ENCODE assay signal across 14 cellular contexts in genomic region chr2:2719015-2719414, GRCh38.
"Had no signal": no experiment of that assay in that cellular context is flagged by ENCODE, and none has a peak within 500 bp of the region (broad histone marks: within the 10 kb centered on the region; RNA-seq: fewer than 3 reads in every experiment).

No MANE protein-coding gene starts in this region.

- H3K36me3 Mint-ChIP-seq: stimulated activated memory B cell treated with anti-CD40 and anti-IgM and Interleukin-4, amounts not matched to agents 10 μg/mL and 1 μg/mL and 100 μg/mL, for 72 hours had no signal

- DNase-seq: activated CD4-positive, alpha-beta T cell treated with anti-CD3 and anti-CD28 coated beads, Interleukin-2, amount 50 U/mL, for 4 hours; activated CD4-positive, CD25-positive, alpha-beta regulatory T cell treated with anti-CD3 and anti-CD28 coated beads, Interleukin-2, amount 50 U/mL, for 72 hours; activated naive CD4-positive, alpha-beta T cell treated with Interleukin-2 at 50 U/mL for 16 hours; mammary epithelial cell; retina; T-helper 9 cell had no signal

- H3K4me3 Mint-ChIP-seq: activated T-helper 17 cell treated with anti-CD3 and anti-CD28 coated beads, Interleukin-2, amount 50 U/mL, for 72 hours; stimulated activated memory B cell treated with anti-CD40 and anti-IgM and Interleukin-4, amounts not matched to agents 10 μg/mL and 1 μg/mL and 100 μg/mL, for 72 hours had no signal

- H3K9me3 ChIP-seq: ascending aorta, gastroesophageal sphincter, neutrophil had no signal

- H3K4me1 ChIP-seq: ascending aorta, gastroesophageal sphincter had no signal

- ATAC-seq: activated T-helper 17 cell treated with anti-CD3 and anti-CD28 coated beads, Interleukin-2, amount 50 U/mL, for 72 hours; gastroesophageal sphincter; left lobe of liver; stimulated activated memory B cell treated with anti-CD40 and anti-IgM and Interleukin-4, amounts not matched to agents 10 μg/mL and 1 μg/mL and 100 μg/mL, for 72 hours had no signal

- H3K4me1 Mint-ChIP-seq: activated T-helper 17 cell treated with anti-CD3 and anti-CD28 coated beads, Interleukin-2, amount 50 U/mL, for 72 hours; stimulated activated memory B cell treated with anti-CD40 and anti-IgM and Interleukin-4, amounts not matched to agents 10 μg/mL and 1 μg/mL and 100 μg/mL, for 72 hours had no signal

- H3K9me3 Mint-ChIP-seq: activated T-helper 17 cell treated with anti-CD3 and anti-CD28 coated beads, Interleukin-2, amount 50 U/mL, for 72 hours; stimulated activated memory B cell treated with anti-CD40 and anti-IgM and Interleukin-4, amounts not matched to agents 10 μg/mL and 1 μg/mL and 100 μg/mL, for 72 hours had no signal

- H3K27ac ChIP-seq: ascending aorta, gastroesophageal sphincter, neutrophil had no signal

- FAIRE-seq: bronchial epithelial cell, islet of Langerhans had no signal

- H3K4me3 ChIP-seq: ascending aorta, gastroesophageal sphincter had no signal

- H3K27ac Mint-ChIP-seq: activated T-helper 17 cell treated with anti-CD3 and anti-CD28 coated beads, Interleukin-2, amount 50 U/mL, for 72 hours; stimulated activated memory B cell treated with anti-CD40 and anti-IgM and Interleukin-4, amounts not matched to agents 10 μg/mL and 1 μg/mL and 100 μg/mL, for 72 hours had no signal

- H3K36me3 ChIP-seq: ascending aorta, gastroesophageal sphincter, neutrophil had no signal
